ENCODE assay signal across 8 cellular contexts in the genomic region with DNA sequence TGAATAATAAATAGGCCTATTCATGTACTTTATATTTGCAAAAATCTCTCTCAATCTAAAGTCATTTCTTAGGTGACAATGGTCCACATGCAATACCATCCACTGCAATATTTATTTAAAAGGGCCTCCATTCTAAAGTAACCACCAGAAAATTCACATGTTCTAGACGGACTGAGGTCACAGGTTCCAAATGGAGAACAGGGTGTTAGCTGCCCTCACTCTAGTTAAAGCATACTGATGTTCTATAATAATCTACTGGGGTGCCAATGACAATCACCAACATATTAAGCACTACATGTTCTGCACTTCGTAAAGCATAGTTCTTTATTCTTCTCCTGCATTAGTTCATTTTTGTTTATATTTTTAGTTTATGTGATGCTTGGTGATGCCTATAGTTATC. TPM values are rescaled to one million over a fixed set of nuclear protein-coding genes. Genes with fewer than 3 reads are reported as not detected.
DNase-seq lines count a peak whose midpoint lies in the region; ATAC-seq and TF ChIP-seq lines count a peak whose summit lies in the region.

No MANE protein-coding gene starts in this region.

- peaks cover 23 to 62% (median 45%) of the 10 kb centered on the region in 4 donors for H3K4me1 Mint-ChIP-seq in CD4-positive, CD25-positive, alpha-beta regulatory T cell
- H3K4me1 Mint-ChIP-seq in chondrocyte (ENCODE audit: low read depth) (peaks cover 33% of the 10 kb centered on the region), natural killer cell (peaks cover 40 to 41% of the 10 kb centered on the region in 2 donors)

- no peaks in the 10 kb centered on the region for H3K27me3 Mint-ChIP-seq in CD4-positive, CD25-positive, alpha-beta regulatory T cell
- H3K27me3 Mint-ChIP-seq in chondrocyte (ENCODE audit: low read depth): no peaks in the 10 kb centered on the region
- H3K27me3 Mint-ChIP-seq in natural killer cell (ENCODE audit: low read depth in 2 of 2): peaks cover 0 to 14% of the 10 kb centered on the region in 2 donors

- peak overlapping the region; percentile 94 for H3K27ac ChIP-seq in CD4-positive, CD25-positive, alpha-beta regulatory T cell (ENCODE audit: insufficient read depth, low read length, poor library complexity, severe bottlenecking)

- peaks cover 32% of the 10 kb centered on the region for H3K4me1 ChIP-seq in CD4-positive, CD25-positive, alpha-beta regulatory T cell (ENCODE audit: control insufficient read depth, insufficient read depth, low read length, poor library complexity, severe bottlenecking)
- H3K4me1 ChIP-seq in mucosa of descending colon (ENCODE audit: low read depth): peaks cover 7% of the 10 kb centered on the region

- intact Hi-C loops in natural killer cell (cut with micrococcal nuclease): loop anchor here (5.0 to 10.0 kb wide), 2 partner anchors 74 to 131 kb away; a partner anchor contains a TSS
- intact Hi-C loops in mucosa of descending colon (cut with DNase I, micrococcal nuclease): no loop called here

- DNase-seq in CD4-positive, CD25-positive, alpha-beta regulatory T cell: no peak
- DNase-seq in MG63: no peak
- DNase-seq in chondrocyte (ENCODE audit: low spot score): no peak
- no peak for DNase-seq in natural killer cell
- no peak for DNase-seq in mucosa of descending colon
- no peak for DNase-seq in NCI-H2171 (lab: John Stamatoyannopoulos, UW)
- no peak for DNase-seq in OCI-M2 (lab: John Stamatoyannopoulos, UW; ENCODE audit: unreplicated experiment)

- no peaks in the 10 kb centered on the region for H3K27me3 ChIP-seq in CD4-positive, CD25-positive, alpha-beta regulatory T cell (ENCODE audit: control insufficient read depth, insufficient read depth, low read length)
- peaks cover 4% of the 10 kb centered on the region; the same call in 1 of the 2 replicates for H3K27me3 ChIP-seq in MG63

- peak overlapping the region; percentile 93 to 98 (median 98) for H3K4me3 Mint-ChIP-seq in CD4-positive, CD25-positive, alpha-beta regulatory T cell
- peak overlapping the region; percentile 95 for H3K4me3 Mint-ChIP-seq in chondrocyte (ENCODE audit: unreplicated experiment)
- H3K4me3 Mint-ChIP-seq in natural killer cell: peak overlapping the region; percentile 97

- no peaks in the 10 kb centered on the region for H3K9me3 ChIP-seq in CD4-positive, CD25-positive, alpha-beta regulatory T cell (ENCODE audit: control insufficient read depth in 2 of 2, low read length in 2 of 2)
- H3K9me3 ChIP-seq in MG63: no peaks in the 10 kb centered on the region
- H3K9me3 ChIP-seq in mucosa of descending colon: no peaks in the 10 kb centered on the region

- H3K4me3 ChIP-seq in CD4-positive, CD25-positive, alpha-beta regulatory T cell (ENCODE audit: low read depth, low read length): peak overlapping the region; percentile 90
- H3K4me3 ChIP-seq in MG63 (peak overlapping the region; percentile 91), mucosa of descending colon (no peak overlapping the region)

- H3K36me3 Mint-ChIP-seq in CD4-positive, CD25-positive, alpha-beta regulatory T cell: peaks cover 18% of the 10 kb centered on the region
- H3K36me3 Mint-ChIP-seq in chondrocyte (ENCODE audit: low read depth) (peaks cover 2% of the 10 kb centered on the region), natural killer cell (peaks cover 6% of the 10 kb centered on the region)

- H3K27ac Mint-ChIP-seq in CD4-positive, CD25-positive, alpha-beta regulatory T cell: peak overlapping the region in 2 of 3 donors; percentile 99 to 100
- H3K27ac Mint-ChIP-seq in chondrocyte (ENCODE audit: unreplicated experiment) (peak overlapping the region; percentile 98), natural killer cell (peak overlapping the region; percentile 98 to 100)

- no peak for TF ChIP-seq CTCF in chondrocyte (IDR thresholded peaks at IDR 0.05)
- TF ChIP-seq CTCF in natural killer cell (IDR thresholded peaks at IDR 0.05): no peak
- TF ChIP-seq CTCF in mucosa of descending colon (IDR thresholded peaks at IDR 0.05): no peak

- H3K9me3 Mint-ChIP-seq in CD4-positive, CD25-positive, alpha-beta regulatory T cell: peaks cover 0 to 1% (median 0%) of the 10 kb centered on the region in 7 donors
- H3K9me3 Mint-ChIP-seq in chondrocyte (ENCODE audit: low read depth) (no peaks in the 10 kb centered on the region), natural killer cell (no peaks in the 10 kb centered on the region)

- H3K36me3 ChIP-seq in CD4-positive, CD25-positive, alpha-beta regulatory T cell (ENCODE audit: control insufficient read depth, insufficient read depth, low read length): peaks cover 13% of the 10 kb centered on the region
- H3K36me3 ChIP-seq in MG63: peaks cover 18% of the 10 kb centered on the region
- H3K36me3 ChIP-seq in mucosa of descending colon (ENCODE audit: low read depth): no peaks in the 10 kb centered on the region

- ATAC-seq in CD4-positive, CD25-positive, alpha-beta regulatory T cell (ENCODE audit: low read depth in 2 of 2): no peak
- ATAC-seq in natural killer cell: no peak
- no peak for ATAC-seq in HG02981 (IDR thresholded peaks at IDR 0.05; ENCODE audit: unreplicated experiment)
- no peak for ATAC-seq in mucosa of descending colon

RNA-seq across cellular contexts. Expression of a gene that starts 1.2 kb away (rescaled TPM):
- total RNA-seq in CD4-positive, CD25-positive, alpha-beta regulatory T cell: 109 TPM
- polyA plus RNA-seq in CD4-positive, CD25-positive, alpha-beta regulatory T cell: 10 to 100 TPM; 49.4 to 66.8 (median 61.8) TPM
- total RNA-seq in MG63 (2014; rRNA removed; shearing (Covaris generic); ENCODE audit: low replicate concordance): 78.6 and 86.9 TPM in 2 replicates
- 69.3 to 72.8 TPM (median 70.4 TPM) in 3 replicates for total RNA-seq in chondrocyte
- total RNA-seq in natural killer cell: 10 to 100 TPM; 75.3 to 82.2 (median 80.1) TPM
- total RNA-seq in mucosa of descending colon: 10 to 100 TPM; 43.0 to 68.6 (median 51.3) TPM
